1 cellular context compared by ENCODE assay signal in genomic region chr5:73565166-73565968, GRCh38.
TF ChIP-seq lines count a peak whose summit lies in the region.

ANKRA2 (minus strand) TSS chr5:73565639; CDS start chr5:73562881, 2,758 bp downstream.
UTP15 (plus strand) TSS chr5:73565743; CDS start chr5:73567345, 1,602 bp downstream.

TF ChIP-seq in K562, 482 proteins besides CTCF, POLR2A, EP300 and RAD21 (continued from another document):
- TF ChIP-seq USF1 (CRISPR knock-in tag; IDR thresholded peaks at IDR 0.05) (peak; percentile 86), SREBF2 (CRISPR knock-in tag; IDR thresholded peaks at IDR 0.05) (no peak), BCOR (IDR thresholded peaks at IDR 0.05) (no peak), RBM25 (IDR thresholded peaks at IDR 0.05; ENCODE audit: low read depth, low read length, severe bottlenecking) (no peak), HCFC1 (IDR thresholded peaks at IDR 0.05; ENCODE audit: low read depth, low read length) (peak; percentile 77), TAF9B (IDR thresholded peaks at IDR 0.05; ENCODE audit: partially characterized antibody) (peak; percentile 42), SIRT6 (IDR thresholded peaks at IDR 0.05; ENCODE audit: low read depth, low read length) (no peak), HDGF (IDR thresholded peaks at IDR 0.05) (no peak), MCM3 (IDR thresholded peaks at IDR 0.05) (no peak), ETS1 (conservative IDR thresholded peaks at IDR 0.05; ENCODE audit: control insufficient read depth, low read depth, low read length) (peak; percentile 84), TOE1 (IDR thresholded peaks at IDR 0.05; ENCODE audit: borderline replicate concordance) (peak; percentile 56), TOE1 (CRISPR knock-in tag; IDR thresholded peaks at IDR 0.05; ENCODE audit: borderline replicate concordance, low read depth) (no peak), BACH1 (tag; IDR thresholded peaks at IDR 0.05) (peak; percentile 49; the same call in 1 of the 2 replicates), ZNF766 (CRISPR knock-in tag; conservative IDR thresholded peaks at IDR 0.05) (no peak), TFAP4 (CRISPR knock-in tag; IDR thresholded peaks at IDR 0.05; ENCODE audit: borderline replicate concordance) (peak; percentile 80; the same call in 1 of the 2 replicates), HNRNPUL1 (IDR thresholded peaks at IDR 0.05; ENCODE audit: low read length) (no peak), MXD1 (CRISPR knock-in tag; IDR thresholded peaks at IDR 0.05; ENCODE audit: borderline replicate concordance, poor library complexity, severe bottlenecking) (peak; percentile 94), EWSR1 (IDR thresholded peaks at IDR 0.05; ENCODE audit: borderline replicate concordance, low read depth, partially characterized antibody) (no peak), ZC3H4 (CRISPR knock-in tag; IDR thresholded peaks at IDR 0.05; ENCODE audit: borderline replicate concordance) (no peak), ATF7 (IDR thresholded peaks at IDR 0.05) (peak; percentile 79), ZNF318 (IDR thresholded peaks at IDR 0.05; ENCODE audit: borderline replicate concordance in 1 of 2, low read depth in 1 of 2) (no peak), E2F3 (CRISPR knock-in tag; IDR thresholded peaks at IDR 0.05) (no peak), ZBTB26 (CRISPR knock-in tag; IDR thresholded peaks at IDR 0.05) (no peak), ZBTB12 (CRISPR knock-in tag; IDR thresholded peaks at IDR 0.05) (peak; percentile 91), NR1H2 (CRISPR knock-in tag; IDR thresholded peaks at IDR 0.05) (no peak), CXXC5 (CRISPR knock-in tag; IDR thresholded peaks at IDR 0.05) (peak; percentile 81), AFF1 (IDR thresholded peaks at IDR 0.05; ENCODE audit: low read depth in 1 of 2, partially characterized antibody in 2 of 2) (no peak), ELK1 (CRISPR knock-in tag; IDR thresholded peaks at IDR 0.05) (no peak), CHCHD3 (CRISPR knock-in tag; IDR thresholded peaks at IDR 0.05) (no peak), ZNF561 (CRISPR knock-in tag; conservative IDR thresholded peaks at IDR 0.05) (no peak), POLR3G (IDR thresholded peaks at IDR 0.05; ENCODE audit: extremely low read depth, insufficient read length, insufficient replicate concordance) (no peak)
